8 cellular contexts compared by ENCODE assay signal in genomic region chr7:17940302-17941170, GRCh38. TPM values are rescaled to one million over a fixed set of nuclear protein-coding genes. Genes with fewer than 3 reads are reported as not detected.
DNase-seq lines count a peak whose midpoint lies in the region; ATAC-seq and TF ChIP-seq lines count a peak whose summit lies in the region.

SNX13 (minus strand) TSS chr7:17940494; CDS start chr7:17940295, 199 bp downstream.

- peak within 1 kb of the TSS; percentile 91 for H3K27ac Mint-ChIP-seq in activated CD4-positive, alpha-beta T cell treated with anti-CD3 and anti-CD28 coated beads for 36 hours

- peaks cover 46% of the 10 kb centered on the region for H3K4me1 Mint-ChIP-seq in activated CD4-positive, alpha-beta T cell treated with anti-CD3 and anti-CD28 coated beads for 36 hours

- DNase-seq in BJ (ENCODE audit: low read depth) (peak; percentile 52), GM19238 (ENCODE audit: insufficient read length, low spot score) (peak; percentile 81), NCI-H510A treated with DMSO at 0.1 percent for 48 hours (lab: John Stamatoyannopoulos, UW) (peak; percentile 81), kidney tubule cell (ENCODE audit: low spot score) (peak; percentile 94)
- DNase-seq in activated CD4-positive, alpha-beta T cell treated with anti-CD3 and anti-CD28 coated beads for 36 hours = peak; percentile 95
- DNase-seq in stimulated activated CD4-positive, alpha-beta T cell treated with anti-CD3 and anti-CD28 coated beads, Interleukin-1b, Interleukin-23, amount 100 ng/mL, for 24 hours (ENCODE audit: low read depth in 4 of 4, low spot score in 1 of 4) = peak; percentile 73 to 85 (median 80)

- H3K4me3 Mint-ChIP-seq in activated CD4-positive, alpha-beta T cell treated with anti-CD3 and anti-CD28 coated beads for 36 hours = peak within 1 kb of the TSS; percentile 89

- peak within 1 kb of the TSS; percentile 86 for H3K27ac ChIP-seq in cingulate gyrus (ENCODE audit: low read depth, low read length)

- peak; percentile 92 for ATAC-seq in HG03442 (IDR thresholded peaks at IDR 0.05; ENCODE audit: unreplicated experiment)
- peak; percentile 92 for ATAC-seq in activated CD4-positive, alpha-beta T cell treated with anti-CD3 and anti-CD28 coated beads for 36 hours

- intact Hi-C loops in activated CD4-positive, alpha-beta T cell treated with anti-CD3 and anti-CD28 coated beads for 36 hours (cut with DNase I, micrococcal nuclease) = loop anchor here in 1 of 2 experiments (1.0 to 10.0 kb wide), 5 partner anchors 12 to 1767 kb away; partner anchors contain the start of gene POLR1F

- CTCF ChIA-PET in BJ (lab: Yijun Ruan, JAX) = no interaction called here
- CTCF ChIA-PET in activated CD4-positive, alpha-beta T cell treated with anti-CD3 and anti-CD28 coated beads for 36 hours (lab: Charles Lee) = interaction anchor here (0.6 to 0.7 kb wide), 2 partner anchors 10 to 167 kb away, joined by 3 read pairs; no protein-coding TSS in a partner anchor

- TF ChIP-seq CTCF in BJ (IDR thresholded peaks at IDR 0.05; ENCODE audit: insufficient read depth, low read depth, low read length) = peak; percentile 49

- H3K36me3 Mint-ChIP-seq in activated CD4-positive, alpha-beta T cell treated with anti-CD3 and anti-CD28 coated beads for 36 hours (ENCODE audit: low read depth) = peaks cover 8% of the 10 kb centered on the region

- H3K4me3 ChIP-seq in BJ (ENCODE audit: low read depth, low read length) = peak within 1 kb of the TSS; percentile 75

- no peaks in the 10 kb centered on the region for H3K36me3 ChIP-seq in BJ (ENCODE audit: control insufficient read depth, insufficient read depth, low read length)

- no peaks in the 10 kb centered on the region for H3K27me3 ChIP-seq in BJ (ENCODE audit: control insufficient read depth, insufficient read depth, low read length)

- H3K9me3 Mint-ChIP-seq in activated CD4-positive, alpha-beta T cell treated with anti-CD3 and anti-CD28 coated beads for 36 hours (ENCODE audit: low read depth) = no peaks in the 10 kb centered on the region

- H3K27me3 Mint-ChIP-seq in activated CD4-positive, alpha-beta T cell treated with anti-CD3 and anti-CD28 coated beads for 36 hours = peaks cover under 1% of the 10 kb centered on the region

- POLR2A ChIA-PET in BJ (lab: Charles Lee) = no interaction called here
- POLR2A ChIA-PET in activated CD4-positive, alpha-beta T cell treated with anti-CD3 and anti-CD28 coated beads for 36 hours (lab: Charles Lee) = interaction anchor here (1.1 kb wide), 1 partner anchor 33 kb away, joined by 3 read pairs; no protein-coding TSS in a partner anchor

RNA-seq across cellular contexts. Expression of gene SNX13, which starts in this region (rescaled TPM):
- 7.7 and 17.1 TPM in 2 replicates for polyA plus RNA-seq in BJ (2011; rRNA removed)
- 8.0 and 9.4 TPM in 2 replicates for polyA minus RNA-seq in BJ (2011; rRNA and poly(A)+ RNA removed)
- 10 to 100 TPM; 23.9 to 25.5 TPM for total RNA-seq in activated CD4-positive, alpha-beta T cell treated with anti-CD3 and anti-CD28 coated beads for 36 hours

Comparison
In these comparisons a context has a peak if more than half of its experiments do, and no peak if none do; other contexts are left out.
1. Peak in every context shown above with its lines: DNase-seq, ATAC-seq, H3K4me3 ChIP-seq and H3K27ac ChIP-seq.